Comparison of ENCODE assay signal across 33 cellular contexts in the genomic region with DNA sequence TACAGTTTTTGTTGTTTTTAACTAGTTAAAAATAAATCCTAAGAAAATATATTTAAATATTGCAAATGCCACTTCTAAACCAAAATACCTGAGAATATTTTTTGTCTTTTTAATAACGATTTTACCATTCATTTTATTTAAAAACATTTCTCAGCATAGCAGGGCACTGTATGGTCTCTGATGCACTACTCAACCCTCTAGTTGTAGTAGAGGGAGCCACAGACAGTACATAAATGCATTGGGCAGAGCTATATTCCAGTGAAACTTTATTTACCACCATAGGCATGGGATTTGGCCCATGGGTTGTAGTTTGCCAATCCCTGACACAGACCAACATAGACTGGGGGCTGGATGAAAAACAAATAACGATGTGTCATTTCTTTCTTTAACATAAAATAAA.
"Had no signal": no experiment of that assay in that cellular context is flagged by ENCODE, and none has a peak within 500 bp of the region (broad histone marks: within the 10 kb centered on the region; RNA-seq: fewer than 3 reads in every experiment).

No MANE protein-coding gene starts in this region.

- H3K9me3 Mint-ChIP-seq: activated naive CD4-positive, alpha-beta T cell treated with anti-CD3 and anti-CD28 coated beads for 36 hours; activated T-helper 1 cell treated with anti-CD3 and anti-CD28 coated beads, Interleukin-12 subunit alpha, Interleukin-12 subunit beta, Interleukin-2, Interleukin-4 antibody, amounts not matched to agents 30 ng/mL and 10 ng/mL and 1 ng/mL, durations not matched to agents 14 hours and 24 hours and 36 hours; activated T-helper 2 cell treated with anti-CD3 and anti-CD28 coated beads, Interferon-gamma antibody, Interleukin-2, Interleukin-4, amounts not matched to agents 10 μg/mL and 5 μg/mL and 100 μg/mL, durations not matched to agents 14 hours and 24 hours and 36 hours; effector memory CD8-positive, alpha-beta T cell had no signal

- H3K4me3 ChIP-seq: adrenal gland, body of pancreas, esophagus squamous epithelium, gastroesophageal sphincter, heart right ventricle, hepatocyte had no signal

- H3K36me3 Mint-ChIP-seq: activated CD8-positive, alpha-beta memory T cell treated with anti-CD3 and anti-CD28 coated beads, Interleukin-2, amount 10 ng/mL, durations not matched to agents 7 days and 5 days had no signal

- ATAC-seq: activated CD8-positive, alpha-beta memory T cell treated with anti-CD3 and anti-CD28 coated beads, Interleukin-2, amount 10 ng/mL, durations not matched to agents 7 days and 5 days; activated CD8-positive, alpha-beta T cell treated with anti-CD3 and anti-CD28 coated beads, Interleukin-2, amount 10 ng/mL, durations not matched to agents 7 days and 5 days; activated naive CD8-positive, alpha-beta T cell treated with anti-CD3 and anti-CD28 coated beads, Interleukin-2, amount 50 U/mL, for 24 hours; body of pancreas; effector memory CD8-positive, alpha-beta T cell; gastroesophageal sphincter; heart right ventricle; WTC11 had no signal

- DNase-seq: activated CD4-positive, alpha-beta T cell treated with anti-CD3 and anti-CD28 coated beads for 1 hour; activated CD4-positive, alpha-beta T cell treated with anti-CD3 and anti-CD28 coated beads for 48 hours; activated CD4-positive, alpha-beta T cell treated with anti-CD3 and anti-CD28 coated beads, Interleukin-2, amount 50 U/mL, for 1 hour; activated CD4-positive, alpha-beta T cell treated with anti-CD3 and anti-CD28 coated beads, Interleukin-2, amount 50 U/mL, for 48 hours; activated CD8-positive, alpha-beta memory T cell treated with anti-CD3 and anti-CD28 coated beads, Interleukin-2, amount 10 ng/mL, durations not matched to agents 7 days and 5 days; activated CD8-positive, alpha-beta memory T cell treated with anti-CD3 and anti-CD28 coated beads, Interleukin-2, amount 50 U/mL, for 4 hours; activated CD8-positive, alpha-beta T cell treated with anti-CD3 and anti-CD28 coated beads, Interleukin-2, amount 10 ng/mL, durations not matched to agents 7 days and 5 days; activated effector memory CD4-positive, alpha-beta T cell treated with anti-CD3 and anti-CD28 coated beads, Interleukin-2, amount 50 U/mL, for 16 hours; activated naive CD4-positive, alpha-beta T cell treated with anti-CD3 and anti-CD28 coated beads for 36 hours; activated naive CD8-positive, alpha-beta T cell treated with anti-CD3 and anti-CD28 coated beads for 36 hours; activated naive CD8-positive, alpha-beta T cell treated with anti-CD3 and anti-CD28 coated beads, Interleukin-2, amount 50 U/mL, for 24 hours; activated T-cell treated with anti-CD3 and anti-CD28 coated beads, Interleukin-2, amount 50 U/mL, for 1 hour; activated T-cell treated with anti-CD3 and anti-CD28 coated beads, Interleukin-2, amount 50 U/mL, for 48 hours; adrenal gland; amygdala; aorta; body of pancreas; caudate nucleus; cortex of kidney; dermis blood vessel endothelial cell; effector CD4-positive, alpha-beta T cell; effector memory CD8-positive, alpha-beta T cell; erythroblast; esophagus squamous epithelium; heart right ventricle; T-helper 2 cell had no signal

- H3K4me1 Mint-ChIP-seq: activated CD8-positive, alpha-beta memory T cell treated with anti-CD3 and anti-CD28 coated beads, Interleukin-2, amount 10 ng/mL, durations not matched to agents 7 days and 5 days; activated naive CD4-positive, alpha-beta T cell treated with anti-CD3 and anti-CD28 coated beads, Interleukin-2, amount 50 U/mL, for 24 hours; activated naive CD8-positive, alpha-beta T cell treated with anti-CD3 and anti-CD28 coated beads for 36 hours; WTC11 had no signal

- H3K36me3 ChIP-seq: adrenal gland, esophagus squamous epithelium had no signal

- H3K27ac Mint-ChIP-seq: activated CD8-positive, alpha-beta memory T cell treated with anti-CD3 and anti-CD28 coated beads, Interleukin-2, amount 10 ng/mL, durations not matched to agents 7 days and 5 days; activated CD8-positive, alpha-beta T cell treated with anti-CD3 and anti-CD28 coated beads, Interleukin-2, amount 10 ng/mL, durations not matched to agents 7 days and 5 days; activated naive CD4-positive, alpha-beta T cell treated with anti-CD3 and anti-CD28 coated beads for 36 hours; activated naive CD4-positive, alpha-beta T cell treated with anti-CD3 and anti-CD28 coated beads, Interleukin-2, amount 50 U/mL, for 24 hours; activated naive CD8-positive, alpha-beta T cell treated with anti-CD3 and anti-CD28 coated beads for 36 hours; activated naive CD8-positive, alpha-beta T cell treated with anti-CD3 and anti-CD28 coated beads, Interleukin-2, amount 50 U/mL, for 24 hours; activated T-helper 1 cell treated with anti-CD3 and anti-CD28 coated beads, Interleukin-12 subunit alpha, Interleukin-12 subunit beta, Interleukin-2, Interleukin-4 antibody, amounts not matched to agents 30 ng/mL and 10 ng/mL and 1 ng/mL, durations not matched to agents 14 hours and 24 hours and 36 hours; activated T-helper 2 cell treated with anti-CD3 and anti-CD28 coated beads, Interferon-gamma antibody, Interleukin-2, Interleukin-4, amounts not matched to agents 10 μg/mL and 5 μg/mL and 100 μg/mL, durations not matched to agents 14 hours and 24 hours and 36 hours; effector memory CD8-positive, alpha-beta T cell; WTC11 had no signal

- H3K4me2 ChIP-seq: hepatocyte had no signal

- FAIRE-seq: colon had no signal

- H3K79me2 ChIP-seq: hepatocyte had no signal

- H3K4me1 ChIP-seq: adrenal gland, body of pancreas, esophagus squamous epithelium, gastroesophageal sphincter had no signal

- H3K4me3 Mint-ChIP-seq: activated CD8-positive, alpha-beta memory T cell treated with anti-CD3 and anti-CD28 coated beads, Interleukin-2, amount 10 ng/mL, durations not matched to agents 7 days and 5 days; activated CD8-positive, alpha-beta T cell treated with anti-CD3 and anti-CD28 coated beads, Interleukin-2, amount 10 ng/mL, durations not matched to agents 7 days and 5 days; activated naive CD4-positive, alpha-beta T cell treated with anti-CD3 and anti-CD28 coated beads for 36 hours; activated naive CD4-positive, alpha-beta T cell treated with anti-CD3 and anti-CD28 coated beads, Interleukin-2, amount 50 U/mL, for 24 hours; activated naive CD8-positive, alpha-beta T cell treated with anti-CD3 and anti-CD28 coated beads for 36 hours; activated naive CD8-positive, alpha-beta T cell treated with anti-CD3 and anti-CD28 coated beads, Interleukin-2, amount 50 U/mL, for 24 hours; activated T-helper 1 cell treated with anti-CD3 and anti-CD28 coated beads, Interleukin-12 subunit alpha, Interleukin-12 subunit beta, Interleukin-2, Interleukin-4 antibody, amounts not matched to agents 30 ng/mL and 10 ng/mL and 1 ng/mL, durations not matched to agents 14 hours and 24 hours and 36 hours; effector memory CD8-positive, alpha-beta T cell; WTC11 had no signal

- H3K27me3 Mint-ChIP-seq: activated naive CD4-positive, alpha-beta T cell treated with anti-CD3 and anti-CD28 coated beads, Interleukin-2, amount 50 U/mL, for 24 hours; activated naive CD8-positive, alpha-beta T cell treated with anti-CD3 and anti-CD28 coated beads for 36 hours; activated naive CD8-positive, alpha-beta T cell treated with anti-CD3 and anti-CD28 coated beads, Interleukin-2, amount 50 U/mL, for 24 hours had no signal

- H3K27me3 ChIP-seq: adrenal gland, body of pancreas, esophagus squamous epithelium, gastroesophageal sphincter, heart right ventricle, hepatocyte had no signal

- H2AFZ ChIP-seq: hepatocyte had no signal

- H3K27ac ChIP-seq: adrenal gland, body of pancreas, esophagus squamous epithelium, gastroesophageal sphincter, hepatocyte had no signal

- H3K9me3 ChIP-seq: adrenal gland, body of pancreas, esophagus squamous epithelium, gastroesophageal sphincter had no signal
